Comparison of ENCODE assay signal across 8 cellular contexts in genomic region chr15:76866716-76867321, GRCh38. TPM values are rescaled to one million over a fixed set of nuclear protein-coding genes. Genes with fewer than 3 reads are reported as not detected.
DNase-seq lines count a peak whose midpoint lies in the region; ATAC-seq and TF ChIP-seq lines count a peak whose summit lies in the region.

No MANE protein-coding gene starts in this region.

- no peak overlapping the region for H3K27ac Mint-ChIP-seq in stimulated activated naive CD8-positive, alpha-beta T cell treated with anti-CD3 and anti-CD28 coated beads, Interleukin-15, amount 100 ng/mL, for 72 hours

- no peak overlapping the region for H3K27ac ChIP-seq in PC-9

- no peak for ATAC-seq in stimulated activated naive CD8-positive, alpha-beta T cell treated with anti-CD3 and anti-CD28 coated beads, Interleukin-15, amount 100 ng/mL, for 72 hours
- ATAC-seq in GM18517 (IDR thresholded peaks at IDR 0.05; ENCODE audit: unreplicated experiment) = no peak

- no peak overlapping the region for H3K4me2 ChIP-seq in PC-9

- H3K4me3 ChIP-seq in PC-9 = no peak overlapping the region
- no peak overlapping the region for H3K4me3 ChIP-seq in fibroblast of the aortic adventitia (ENCODE audit: low read depth, low read length)
- H3K4me3 ChIP-seq in retinal pigment epithelial cell (ENCODE audit: low read length) = no peak overlapping the region

- no peak overlapping the region for H3K4me3 Mint-ChIP-seq in stimulated activated naive CD8-positive, alpha-beta T cell treated with anti-CD3 and anti-CD28 coated beads, Interleukin-15, amount 100 ng/mL, for 72 hours

- no peaks in the 10 kb centered on the region; the same call in 1 of the 2 replicates for H3F3A ChIP-seq in PC-9 (ENCODE audit: insufficient read depth, low read depth)

- no peak overlapping the region for H2AFZ ChIP-seq in PC-9

- peak; percentile 30 for DNase-seq in AG08396 (ENCODE audit: low spot score)
- peak; percentile 26 for DNase-seq in GM13976 (ENCODE audit: low spot score)
- peak; percentile 2 to 37 for DNase-seq in PC-9
- peak; percentile 69 for DNase-seq in fibroblast of the aortic adventitia (ENCODE audit: low read depth)
- no peak for DNase-seq in retinal pigment epithelial cell (ENCODE audit: low read depth)
- no peak for DNase-seq in stimulated activated naive CD8-positive, alpha-beta T cell treated with anti-CD3 and anti-CD28 coated beads, Interleukin-15, amount 100 ng/mL, for 72 hours
- DNase-seq in SKM-1 (lab: John Stamatoyannopoulos, UW; ENCODE audit: unreplicated experiment) = no peak

- in situ Hi-C loops in GM13976 (cut with MboI; ENCODE audit: low sequenced_read_pairs, unreplicated experiment) = loop anchor here (25.0 kb wide), 1 partner anchor 680 kb away; no protein-coding TSS in a partner anchor

- intact Hi-C loops in PC-9 (cut with micrococcal nuclease; ENCODE audit: unreplicated experiment) = loop anchor here (1.0 to 10.0 kb wide), 4 partner anchors 630 to 812 kb away; partner anchors contain the start of gene TMEM266

- no peaks in the 10 kb centered on the region for H3K79me2 ChIP-seq in PC-9 (ENCODE audit: low read depth)

- CTCF ChIA-PET in PC-9 (lab: Charles Lee) = interaction anchor here (0.6 kb wide), 1 partner anchor 682 kb away, joined by 4 read pairs; no protein-coding TSS in a partner anchor

- TF ChIP-seq CTCF in GM13976 (IDR thresholded peaks at IDR 0.05; ENCODE audit: borderline replicate concordance, control extremely low read depth, extremely low read depth, insufficient read depth, missing control alignments) = peak; percentile 23
- peak; percentile 75 for TF ChIP-seq CTCF in PC-9 (conservative IDR thresholded peaks at IDR 0.05)
- peak; percentile 65 for TF ChIP-seq CTCF in fibroblast of the aortic adventitia (IDR thresholded peaks at IDR 0.05; ENCODE audit: insufficient read depth, low read length)
- TF ChIP-seq CTCF in retinal pigment epithelial cell (conservative IDR thresholded peaks at IDR 0.05; ENCODE audit: low read depth, low read length) = peak; percentile 66

- no TSS peak for BruUV-seq in PC-9 (replicated peaks; lab: Mats Ljungman, UMichigan)

- H3K9me2 ChIP-seq in PC-9 (ENCODE audit: insufficient read depth) = no peaks in the 10 kb centered on the region

- no peaks in the 10 kb centered on the region for H3K9me3 ChIP-seq in PC-9 (ENCODE audit: insufficient read depth, low read depth)

- no peaks in the 10 kb centered on the region for H3K27me3 Mint-ChIP-seq in stimulated activated naive CD8-positive, alpha-beta T cell treated with anti-CD3 and anti-CD28 coated beads, Interleukin-15, amount 100 ng/mL, for 72 hours

- H4K20me1 ChIP-seq in PC-9 (ENCODE audit: insufficient read depth) = no peaks in the 10 kb centered on the region

- H3K4me1 ChIP-seq in PC-9 (replicated peaks; ENCODE audit: insufficient read depth) = no peaks in the 10 kb centered on the region

- POLR2A ChIA-PET in PC-9 (lab: Charles Lee; ENCODE audit: unreplicated experiment) = no interaction called here

- H3K36me3 ChIP-seq in PC-9 (ENCODE audit: low read depth) = no peaks in the 10 kb centered on the region

- H3K4me1 Mint-ChIP-seq in stimulated activated naive CD8-positive, alpha-beta T cell treated with anti-CD3 and anti-CD28 coated beads, Interleukin-15, amount 100 ng/mL, for 72 hours = peaks cover 67% of the 10 kb centered on the region

- no peaks in the 10 kb centered on the region for H3K27me3 ChIP-seq in PC-9 (ENCODE audit: insufficient read depth, low read depth)

- no peaks in the 10 kb centered on the region for H3K9me3 Mint-ChIP-seq in stimulated activated naive CD8-positive, alpha-beta T cell treated with anti-CD3 and anti-CD28 coated beads, Interleukin-15, amount 100 ng/mL, for 72 hours

RNA-seq across cellular contexts. Expression of gene SCAPER, which starts 38.3 kb away (rescaled TPM):
- total RNA-seq in PC-9 (2021) (18.7 and 22.0 TPM in 2 replicates), fibroblast of the aortic adventitia (ENCODE audit: low replicate concordance) (7.0 and 16.3 TPM in 2 replicates)

Comparison
In these comparisons a context has a peak if more than half of its experiments do, and no peak if none do; other contexts are left out.
1. DNase-seq: peak in AG08396 (single experiment), GM13976 (single experiment), PC-9 (2 of 2) and fibroblast of the aortic adventitia (single experiment); none in retinal pigment epithelial cell (single experiment), stimulated activated naive CD8-positive, alpha-beta T cell treated with anti-CD3 and anti-CD28 coated beads, Interleukin-15, amount 100 ng/mL, for 72 hours (0 of 2) and SKM-1 (single experiment).
2. CTCF ChIP-seq: peak in every context shown above with its lines; median percentile 75 in PC-9; 66 in retinal pigment epithelial cell; 65 in fibroblast of the aortic adventitia; 23 in GM13976.